Comparison of ENCODE assay signal across 24 cellular contexts in genomic region chr2:23294238-23294637, GRCh38.
DNase-seq lines count a peak whose midpoint lies in the region; ATAC-seq and TF ChIP-seq lines count a peak whose summit lies in the region.
"Had no signal": no experiment of that assay in that cellular context is flagged by ENCODE, and none has a peak within 500 bp of the region (broad histone marks: within the 10 kb centered on the region; RNA-seq: fewer than 3 reads in every experiment).

No MANE protein-coding gene starts in this region.

- H3K9me3 ChIP-seq in Loucy (ENCODE audit: insufficient read depth, low read depth, low read length) (no peaks in the 10 kb centered on the region), endodermal cell (ENCODE audit: control insufficient read depth, low read length) (no peaks in the 10 kb centered on the region), spleen (no peaks in the 10 kb centered on the region)
- H3K9me3 ChIP-seq: tibial nerve had no signal

- no peaks in the 10 kb centered on the region for H3K79me2 ChIP-seq in Loucy (ENCODE audit: insufficient read depth, low read length)

- H3K27me3 ChIP-seq in Loucy (ENCODE audit: insufficient read depth, low read length, poor library complexity, severe bottlenecking) (no peaks in the 10 kb centered on the region), endodermal cell (ENCODE audit: control insufficient read depth, insufficient read depth, low read length, poor library complexity, severe bottlenecking) (no peaks in the 10 kb centered on the region), spleen (replicated peaks in 1 of 7) (peaks cover 0 to 19% (median 0%) of the 10 kb centered on the region in 7 donors)
- H3K27me3 ChIP-seq: brain microvascular endothelial cell, tibial nerve had no signal

- H3K4me1 ChIP-seq in Loucy (ENCODE audit: insufficient read depth, low read length, poor library complexity, severe bottlenecking) (peaks cover 10% of the 10 kb centered on the region), endodermal cell (ENCODE audit: control insufficient read depth, insufficient read depth, low read length) (no peaks in the 10 kb centered on the region), spleen (peaks cover 0 to 3% (median 0%) of the 10 kb centered on the region in 6 donors)

- 77 to 79% methylated on average over 1 to 4 of the region's 4 CpGs for WGBS in endodermal cell (ENCODE audit: insufficient coverage in 1 of 2, insufficient read length in 1 of 2), 2 experiments
- 68 to 79% (median 72%) methylated on average over 4 of the region's 4 CpGs for WGBS in spleen, 5 donors

- ATAC-seq in GM18868 (IDR thresholded peaks at IDR 0.05; ENCODE audit: unreplicated experiment) (no peak), GM21723 (IDR thresholded peaks at IDR 0.05; ENCODE audit: unreplicated experiment) (no peak)

- TF ChIP-seq CTCF in Loucy (conservative IDR thresholded peaks at IDR 0.05; ENCODE audit: low read length): peak; percentile 45
- peak; percentile 61 for TF ChIP-seq CTCF in endodermal cell (conservative IDR thresholded peaks at IDR 0.05)
- no peak for TF ChIP-seq CTCF in spleen (IDR thresholded peaks at IDR 0.05 in 8 of 11, conservative IDR thresholded peaks at IDR 0.05 in 3 of 11)

- H3K4me3 ChIP-seq in Loucy (ENCODE audit: low read length, poor library complexity, severe bottlenecking): no peak overlapping the region
- H3K4me3 ChIP-seq in endodermal cell (ENCODE audit: low read length): no peak overlapping the region
- no peak overlapping the region for H3K4me3 ChIP-seq in spleen
- H3K4me3 ChIP-seq: smooth muscle cell, tibial nerve had no signal

- TF ChIP-seq POLR2A in spleen (IDR thresholded peaks at IDR 0.05): no peak

- H3K36me3 ChIP-seq in Loucy (ENCODE audit: insufficient read depth, low read length): no peaks in the 10 kb centered on the region
- H3K36me3 ChIP-seq in endodermal cell (ENCODE audit: control insufficient read depth, insufficient read depth, low read length): no peaks in the 10 kb centered on the region
- no peaks in the 10 kb centered on the region for H3K36me3 ChIP-seq in spleen
- H3K36me3 ChIP-seq: brain microvascular endothelial cell, tibial nerve had no signal

- no peaks in the 10 kb centered on the region for H3K9me3 Mint-ChIP-seq in endodermal cell
- H3K9me3 Mint-ChIP-seq: stimulated activated naive CD8-positive, alpha-beta T cell treated with anti-CD3 and anti-CD28 coated beads, Interleukin-15, Interleukin-2, amounts not matched to agents 100 ng/mL and 50 ng/mL, for 24 hours; T-helper 1 cell treated with Interleukin-12 subunit alpha and Interleukin-12 subunit beta and Interleukin-4 antibody, amounts not matched to agents 30 μg/mL and 1 μg/mL, for 36 hours had no signal

- no peaks in the 10 kb centered on the region for H3F3A ChIP-seq in Loucy (ENCODE audit: low read depth)

- H3K27ac ChIP-seq in endodermal cell (ENCODE audit: low read depth, low read length) (no peak overlapping the region), spleen (peak overlapping the region in 6 of 8 donors; percentile 4 to 27 (median 18))
- H3K27ac ChIP-seq: 22Rv1, brain microvascular endothelial cell, tibial nerve had no signal

- no peaks in the 10 kb centered on the region for H3K36me3 Mint-ChIP-seq in endodermal cell (ENCODE audit: low read depth)

- no peaks in the 10 kb centered on the region for H3K27me3 Mint-ChIP-seq in endodermal cell (ENCODE audit: insufficient read depth)

- H3K9me2 ChIP-seq in Loucy (replicated peaks; ENCODE audit: low read depth, low read length): no peaks in the 10 kb centered on the region

- H3K4me3 Mint-ChIP-seq in endodermal cell: no peak overlapping the region
- H3K4me3 Mint-ChIP-seq: stimulated activated naive CD8-positive, alpha-beta T cell treated with anti-CD3 and anti-CD28 coated beads, Interleukin-15, Interleukin-2, amounts not matched to agents 100 ng/mL and 50 ng/mL, for 24 hours; T-helper 1 cell treated with Interleukin-12 subunit alpha and Interleukin-12 subunit beta and Interleukin-4 antibody, amounts not matched to agents 30 μg/mL and 1 μg/mL, for 36 hours had no signal

- peaks cover 3% of the 10 kb centered on the region for H3K4me1 Mint-ChIP-seq in endodermal cell

- DNase-seq in DMS 273 (lab: John Stamatoyannopoulos, UW; ENCODE audit: unreplicated experiment) (peak; percentile 6), DMS 273 treated with DMSO at 0.1 percent for 48 hours (lab: John Stamatoyannopoulos, UW) (no peak), endodermal cell (peak; percentile 60), spleen (no peak), medulla oblongata (ENCODE audit: extremely low spot score) (no peak)
- DNase-seq: activated gamma-delta T cell; activated T-cell treated with anti-CD3 and anti-CD28 coated beads for 4 hours; AML-193; brain microvascular endothelial cell; DMS79 treated with DMSO at 0.1 percent for 48 hours; HCEC 1CT; NCI-H1105; NCI-H2081; NCI-H446; occipital lobe; stimulated activated CD4-positive, alpha-beta T cell treated with anti-CD3 and anti-CD28 coated beads, Interleukin-2, amount 100 ng/mL, for 48 hours had no signal

- H3K27ac Mint-ChIP-seq in endodermal cell: no peak overlapping the region
- H3K27ac Mint-ChIP-seq: stimulated activated naive CD8-positive, alpha-beta T cell treated with anti-CD3 and anti-CD28 coated beads, Interleukin-15, Interleukin-2, amounts not matched to agents 100 ng/mL and 50 ng/mL, for 24 hours; T-helper 1 cell treated with Interleukin-12 subunit alpha and Interleukin-12 subunit beta and Interleukin-4 antibody, amounts not matched to agents 30 μg/mL and 1 μg/mL, for 36 hours had no signal

- H3K9ac ChIP-seq in Loucy (ENCODE audit: low read depth, low read length, poor library complexity, severe bottlenecking): no peak overlapping the region
- H3K9ac ChIP-seq in endodermal cell (ENCODE audit: extremely low read depth, low read length, poor library complexity, severe bottlenecking): no peak overlapping the region

- no peak overlapping the region for H3K4me2 ChIP-seq in Loucy (ENCODE audit: low read depth, low read length, poor library complexity, severe bottlenecking)
- H3K4me2 ChIP-seq: smooth muscle cell had no signal

- no peaks in the 10 kb centered on the region for H4K20me1 ChIP-seq in Loucy (ENCODE audit: insufficient read depth, low read length, poor library complexity, severe bottlenecking)

- no peak overlapping the region for H2AFZ ChIP-seq in Loucy (ENCODE audit: low read length)

- intact Hi-C loops in spleen (cut with DNase I; ENCODE audit: low total_unique reads): no loop called here

Comparison
In these comparisons a context has a peak if more than half of its experiments do, and no peak if none do; other contexts are left out.
1. DNase-seq: peak in DMS 273 (single experiment) and endodermal cell (single experiment); none in DMS 273 treated with DMSO at 0.1 percent for 48 hours (single experiment), spleen (single experiment) and medulla oblongata (single experiment).
2. CTCF ChIP-seq: peak in Loucy (single experiment) and endodermal cell (single experiment); none in spleen (0 of 11).